ENCODE assay signal across 15 cellular contexts in the genomic region with DNA sequence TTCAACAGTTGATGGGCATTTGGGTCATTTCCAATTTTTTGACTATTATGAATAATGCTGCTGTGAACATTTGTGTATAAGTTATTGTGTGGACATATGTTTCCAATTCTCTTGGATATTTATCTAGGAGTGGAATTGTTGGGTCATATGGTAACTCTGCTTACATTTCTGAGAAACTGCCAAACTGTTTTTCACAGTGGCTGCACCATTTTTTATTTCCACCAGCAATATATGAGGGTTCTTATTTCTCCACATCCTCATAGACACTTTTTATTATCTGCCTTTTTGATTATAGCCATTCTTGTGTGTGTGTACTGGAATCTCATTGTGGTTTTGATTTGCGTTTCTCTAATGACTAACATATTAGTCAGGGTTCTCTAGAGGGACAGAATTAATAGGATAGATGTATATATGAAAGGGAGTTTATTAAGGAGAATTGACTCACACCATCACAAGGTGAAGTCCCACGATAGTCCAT. TPM values are rescaled to one million over a fixed set of nuclear protein-coding genes. Genes with fewer than 3 reads are reported as not detected.
DNase-seq lines count a peak whose midpoint lies in the region; ATAC-seq and TF ChIP-seq lines count a peak whose summit lies in the region.
"Had no signal": no experiment of that assay in that cellular context is flagged by ENCODE, and none has a peak within 500 bp of the region (broad histone marks: within the 10 kb centered on the region; RNA-seq: fewer than 3 reads in every experiment).

No MANE protein-coding gene starts in this region.

- peak overlapping the region; percentile 68 for H3K9ac ChIP-seq in PC-3 (ENCODE audit: low read length)
- no peak overlapping the region for H3K9ac ChIP-seq in mesenchymal stem cell (ENCODE audit: low read length)

- H3K9me2 ChIP-seq in PC-3 (replicated peaks; ENCODE audit: low read length) = no peaks in the 10 kb centered on the region

- H3K79me2 ChIP-seq in PC-3 (ENCODE audit: low read length) = no peaks in the 10 kb centered on the region

- no peaks in the 10 kb centered on the region for H3F3A ChIP-seq in PC-3 (ENCODE audit: low read length, unreplicated experiment)

- H3K14ac ChIP-seq in mesenchymal stem cell (ENCODE audit: low read length in 2 of 2) = no peak overlapping the region

- TF ChIP-seq EP300 in tibial nerve (IDR thresholded peaks at IDR 0.05) = no peak

- no peaks in the 10 kb centered on the region for H3K9me3 ChIP-seq in PC-3 (ENCODE audit: low read length)
- H3K9me3 ChIP-seq in mesenchymal stem cell (ENCODE audit: control insufficient read depth, low read length) = peaks cover 5% of the 10 kb centered on the region
- H3K9me3 ChIP-seq in tibial nerve = no peaks in the 10 kb centered on the region
- no peaks in the 10 kb centered on the region for H3K9me3 ChIP-seq in MG63

- no peak for TF ChIP-seq CTCF in PC-3 (conservative IDR thresholded peaks at IDR 0.05; ENCODE audit: low read depth, low read length)
- TF ChIP-seq CTCF in cardiac fibroblast (IDR thresholded peaks at IDR 0.05; ENCODE audit: low read depth, low read length) = no peak
- no peak for TF ChIP-seq CTCF in tibial nerve (IDR thresholded peaks at IDR 0.05)

- H3K4me3 ChIP-seq in PC-3 (ENCODE audit: low read length) (no peak overlapping the region), cardiac fibroblast (replicated peaks in 1 of 2; ENCODE audit: low read depth in 2 of 2, low read length in 2 of 2) (no peak overlapping the region), mesenchymal stem cell (ENCODE audit: insufficient read depth in 1 of 2, low read depth in 1 of 2, low read length in 2 of 2) (no peak overlapping the region), tibial nerve (no peak overlapping the region), MG63 (no peak overlapping the region)

- no peaks in the 10 kb centered on the region for H3K79me1 ChIP-seq in mesenchymal stem cell (replicated peaks; ENCODE audit: low read length, poor library complexity, severe bottlenecking)

- H3K18ac ChIP-seq in mesenchymal stem cell (ENCODE audit: low read depth in 1 of 2, low read length in 2 of 2) = no peak overlapping the region

- TF ChIP-seq POLR2A in tibial nerve (IDR thresholded peaks at IDR 0.05) = no peak

- DNase-seq in EH (ENCODE audit: low read depth) (peak; percentile 89), PC-3 (peak; percentile 79), cardiac fibroblast (ENCODE audit: low read depth in 2 of 2) (peak; percentile 73 to 79), mesenchymal stem cell (peak; percentile 24), HEK293T (ENCODE audit: extremely low spot score) (no peak), tibial nerve (ENCODE audit: low spot score in 2 of 2) (no peak), MG63 (no peak)
- DNase-seq: activated naive CD4-positive, alpha-beta T cell treated with Interleukin-2 at 50 U/mL for 16 hours; C1 segment of cervical spinal cord; central memory CD4-positive, alpha-beta T cell; DND-41; endodermal cell; left colon; NCI-H1436 had no signal

- H3K4me2 ChIP-seq in PC-3 (ENCODE audit: low read length) (peak overlapping the region; percentile 35), mesenchymal stem cell (ENCODE audit: low read length, poor library complexity, severe bottlenecking) (no peak overlapping the region)

- ATAC-seq in PC-3 (peak; percentile 95), GM18907 (IDR thresholded peaks at IDR 0.05; ENCODE audit: unreplicated experiment) (no peak)
- ATAC-seq: left colon had no signal

- H3K4ac ChIP-seq in mesenchymal stem cell (ENCODE audit: low read depth in 1 of 2, low read length in 2 of 2) = no peak overlapping the region

- H3K27ac ChIP-seq in PC-3 (ENCODE audit: low read length) (peak overlapping the region; percentile 96), mesenchymal stem cell (ENCODE audit: low read length, poor library complexity, severe bottlenecking) (no peak overlapping the region), tibial nerve (no peak overlapping the region)

- H4K20me1 ChIP-seq in PC-3 (ENCODE audit: low read length) = no peaks in the 10 kb centered on the region

- WGBS in mesenchymal stem cell = 3% methylated on average over 2 of the region's 2 CpGs
- WGBS in tibial nerve, 2 donors = 27 to 28% methylated on average over 2 of the region's 2 CpGs

- H3K36me3 ChIP-seq in PC-3 (ENCODE audit: low read depth, low read length) (no peaks in the 10 kb centered on the region), mesenchymal stem cell (ENCODE audit: control insufficient read depth in 1 of 2, insufficient read depth in 2 of 2, low read depth in 1 of 2, low read length in 2 of 2) (no peaks in the 10 kb centered on the region), tibial nerve (no peaks in the 10 kb centered on the region), MG63 (no peaks in the 10 kb centered on the region)

- H3K27me3 ChIP-seq in PC-3 (ENCODE audit: low read length) (no peaks in the 10 kb centered on the region), mesenchymal stem cell (ENCODE audit: control insufficient read depth in 1 of 2, insufficient read depth in 1 of 2, low read length in 2 of 2) (peaks cover 22 to 72% of the 10 kb centered on the region in 2 experiments), tibial nerve (peaks cover 0 to 7% of the 10 kb centered on the region in 2 donors), MG63 (peaks cover 5% of the 10 kb centered on the region; the same call in 1 of the 2 replicates)

- POLR2A ChIA-PET in PC-3 (lab: Charles Lee; ENCODE audit: unreplicated experiment) = no interaction called here
- POLR2A ChIA-PET in HEK293T (lab: Yijun Ruan, JAX) = no interaction called here

- H4K8ac ChIP-seq in mesenchymal stem cell (ENCODE audit: low read length) = no peak overlapping the region

- H2AK5ac ChIP-seq in mesenchymal stem cell (ENCODE audit: low read length, severe bottlenecking) = no peak overlapping the region

- H3K4me1 ChIP-seq in PC-3 (ENCODE audit: insufficient read depth, low read length) = peaks cover 26% of the 10 kb centered on the region
- H3K4me1 ChIP-seq in mesenchymal stem cell (ENCODE audit: control insufficient read depth, insufficient read depth, low read depth, low read length) = no peaks in the 10 kb centered on the region
- H3K4me1 ChIP-seq in tibial nerve = no peaks in the 10 kb centered on the region

- no TSS peak for BruUV-seq in PC-3 (replicated peaks; lab: Mats Ljungman, UMichigan)

- no peak overlapping the region for H2BK12ac ChIP-seq in mesenchymal stem cell (ENCODE audit: low read length in 2 of 2)

- H2BK15ac ChIP-seq in mesenchymal stem cell (ENCODE audit: low read depth, poor library complexity, severe bottlenecking) = no peak overlapping the region

- CTCF ChIA-PET in PC-3 (lab: Charles Lee) = interaction anchor here (0.7 kb wide), 1 partner anchor 142 kb away, joined by 4 read pairs; no protein-coding TSS in a partner anchor
- CTCF ChIA-PET in HEK293T (lab: Yijun Ruan, JAX) = interaction anchor here (0.6 kb wide), 1 partner anchor 310 kb away, joined by 3 read pairs; no protein-coding TSS in a partner anchor

- no peak overlapping the region for H3K23ac ChIP-seq in mesenchymal stem cell (ENCODE audit: low read length in 2 of 2)

- no peak overlapping the region for H2BK120ac ChIP-seq in mesenchymal stem cell (ENCODE audit: low read depth, low read length)

- no peak overlapping the region for H2BK5ac ChIP-seq in mesenchymal stem cell (ENCODE audit: low read depth, low read length, poor library complexity, severe bottlenecking)

- intact Hi-C loops in PC-3 (cut with micrococcal nuclease) = loop anchor here (2.0 to 5.0 kb wide), 2 partner anchors 87 to 108 kb away; no protein-coding TSS in a partner anchor

- H2AFZ ChIP-seq in PC-3 (ENCODE audit: low read length) (no peak overlapping the region), mesenchymal stem cell (ENCODE audit: low read depth, low read length) (no peak overlapping the region)

- H4K91ac ChIP-seq in mesenchymal stem cell (ENCODE audit: low read length) = no peak overlapping the region

TF ChIP-seq in HEK293T, 16 proteins besides CTCF, POLR2A, EP300 and RAD21:
- TF ChIP-seq L3MBTL2 (conservative IDR thresholded peaks at IDR 0.05) (no peak), ELF4 (IDR thresholded peaks at IDR 0.05) (no peak), ARNT (IDR thresholded peaks at IDR 0.05) (no peak), BHLHE40 (IDR thresholded peaks at IDR 0.05; ENCODE audit: borderline replicate concordance) (no peak), HDGF (IDR thresholded peaks at IDR 0.05; ENCODE audit: borderline replicate concordance) (no peak), SP1 (IDR thresholded peaks at IDR 0.05) (no peak), FOXA1 (IDR thresholded peaks at IDR 0.05) (no peak), LEF1 (IDR thresholded peaks at IDR 0.05; ENCODE audit: borderline replicate concordance) (no peak), SUZ12 (IDR thresholded peaks at IDR 0.05) (no peak), ZNF384 (IDR thresholded peaks at IDR 0.05) (no peak), FOXM1 (IDR thresholded peaks at IDR 0.05; ENCODE audit: borderline replicate concordance) (no peak), CTBP1 (IDR thresholded peaks at IDR 0.05; ENCODE audit: borderline replicate concordance) (no peak)

RNA-seq across cellular contexts. Expression of a gene that starts 14.7 kb away (rescaled TPM):
- total RNA-seq in PC-3 (2014; rRNA removed) (22.7 and 38.4 TPM in 2 replicates), tibial nerve (10 to 100 TPM in 2 of 4 donors, 1 to 10 TPM in 2; 8.2 to 18.9 (median 11.8) TPM)
- polyA plus RNA-seq in mesenchymal stem cell (2013, experiment 1 of 2) = 22.9 TPM
- 23.3 TPM for polyA plus RNA-seq in mesenchymal stem cell (2013, experiment 2 of 2)
- total RNA-seq in MG63 (2014; rRNA removed; shearing (Covaris generic); ENCODE audit: low replicate concordance) = 22.0 and 38.9 TPM in 2 replicates

Comparison
In these comparisons a context has a peak if more than half of its experiments do, and no peak if none do; other contexts are left out.
1. DNase-seq: peak in EH (single experiment), PC-3 (single experiment), cardiac fibroblast (2 of 2) and mesenchymal stem cell (single experiment); none in HEK293T (single experiment), tibial nerve (0 of 2) and MG63 (single experiment).